11 cellular contexts compared by ENCODE assay signal in the genomic region with DNA sequence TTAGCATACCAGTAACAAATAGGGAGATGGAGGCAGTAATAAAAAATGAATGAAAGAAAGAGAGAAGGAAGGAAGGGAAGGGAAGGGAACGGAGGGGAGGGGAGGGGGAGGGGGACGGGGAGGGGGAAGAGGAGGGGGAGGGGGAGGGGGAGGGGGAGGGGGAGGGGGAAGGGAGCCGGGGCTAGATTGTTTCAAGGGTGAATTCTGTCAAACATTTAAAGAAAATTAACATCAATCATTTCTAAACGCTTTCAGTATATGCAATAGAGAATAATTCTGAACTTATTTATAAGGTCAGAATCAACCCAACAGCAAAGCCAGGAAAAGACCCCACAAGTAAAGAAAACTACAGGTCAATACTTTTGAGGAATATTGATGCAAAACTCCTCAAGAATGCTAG.
"Had no signal": no experiment of that assay in that cellular context is flagged by ENCODE, and none has a peak within 500 bp of the region (broad histone marks: within the 10 kb centered on the region; RNA-seq: fewer than 3 reads in every experiment).

No MANE protein-coding gene starts in this region.

- DNase-seq: GM23248, GOT3, H7, H9, HCEC 1CT, HFFc6 had no signal

- H2AFZ ChIP-seq: GM23248, GM23338 had no signal

- FAIRE-seq: H1, H54 had no signal

- ATAC-seq: GM23338, HCT116 had no signal

- H3K9ac ChIP-seq: GM23248 had no signal

- H3K27ac ChIP-seq: GM23248 had no signal

- H3K4me1 ChIP-seq: HAP-1 had no signal

- H3K36me3 ChIP-seq: HAP-1 had no signal

- H3K4me2 ChIP-seq: GM23338 had no signal

- H3K9me3 ChIP-seq: HAP-1 had no signal

- H3K4me3 ChIP-seq: GM23248, GM23338, HAP-1 had no signal
